Comparison of ENCODE assay signal across 24 cellular contexts in the genomic region with DNA sequence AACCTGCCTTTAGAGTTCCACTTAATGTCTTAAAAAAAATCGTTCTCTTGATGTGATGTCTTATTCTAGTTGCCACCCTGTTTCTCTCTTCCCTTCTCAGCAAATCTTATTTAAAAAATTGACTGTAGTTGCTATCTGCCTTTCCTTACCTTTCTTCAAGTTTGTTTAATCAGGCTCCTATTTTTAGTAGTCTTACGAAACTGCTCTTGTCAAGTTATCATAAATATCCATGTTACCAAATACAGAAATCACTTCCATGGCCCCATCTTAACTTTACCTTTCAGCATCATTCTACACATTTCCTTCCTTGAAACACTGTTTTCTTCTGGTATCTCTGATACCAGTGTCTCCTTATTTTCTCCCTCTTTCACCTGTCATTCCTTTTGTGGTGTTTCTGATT.
DNase-seq lines count a peak whose midpoint lies in the region; ATAC-seq and TF ChIP-seq lines count a peak whose summit lies in the region.
"Had no signal": no experiment of that assay in that cellular context is flagged by ENCODE, and none has a peak within 500 bp of the region (broad histone marks: within the 10 kb centered on the region; RNA-seq: fewer than 3 reads in every experiment).

No MANE protein-coding gene starts in this region.

- no peak overlapping the region for H3K4me3 Mint-ChIP-seq in neural progenitor cell
- no peak overlapping the region for H3K4me3 Mint-ChIP-seq in activated T-helper 17 cell treated with anti-CD3 and anti-CD28 coated beads, Interleukin-2, amount 50 U/mL, for 72 hours
- H3K4me3 Mint-ChIP-seq: activated CD4-positive, alpha-beta memory T cell treated with anti-CD3 and anti-CD28 coated beads for 36 hours; activated naive CD4-positive, alpha-beta T cell treated with anti-CD3 and anti-CD28 coated beads, Interleukin-2, amount 50 U/mL, for 24 hours; dendritic cell treated with granulocyte-macrophage colony-stimulating factor and Interleukin-4, amounts not matched to agents 40 ng/mL and 50 ng/mL, for 4 days; IgD-negative memory B cell; natural killer cell; T-cell had no signal

- peaks cover 50% of the 10 kb centered on the region for H3K4me1 ChIP-seq in PC-9 (replicated peaks; ENCODE audit: insufficient read depth)
- H3K4me1 ChIP-seq in neural progenitor cell, result peaks cover 21% of the 10 kb centered on the region
- peaks cover 2 to 31% (median 5%) of the 10 kb centered on the region in 5 donors for H3K4me1 ChIP-seq in subcutaneous abdominal adipose tissue (ENCODE audit: control insufficient read depth in 5 of 5, insufficient read depth in 5 of 5, low read length in 5 of 5)

- H3K79me2 ChIP-seq in PC-9 (ENCODE audit: low read depth), result no peaks in the 10 kb centered on the region; the same call in 1 of the 2 replicates
- no peaks in the 10 kb centered on the region for H3K79me2 ChIP-seq in neural progenitor cell (ENCODE audit: low read depth)

- no peak overlapping the region for H3K27ac Mint-ChIP-seq in neural progenitor cell
- H3K27ac Mint-ChIP-seq in activated T-helper 17 cell treated with anti-CD3 and anti-CD28 coated beads, Interleukin-2, amount 50 U/mL, for 72 hours, result no peak overlapping the region
- H3K27ac Mint-ChIP-seq: activated CD4-positive, alpha-beta memory T cell treated with anti-CD3 and anti-CD28 coated beads for 36 hours; activated naive CD4-positive, alpha-beta T cell treated with anti-CD3 and anti-CD28 coated beads, Interleukin-2, amount 50 U/mL, for 24 hours; activated T-helper 2 cell treated with anti-CD3 and anti-CD28 coated beads, Interferon-gamma antibody, Interleukin-2, Interleukin-4, amounts not matched to agents 10 μg/mL and 5 μg/mL and 100 μg/mL, durations not matched to agents 14 hours and 24 hours and 36 hours; dendritic cell treated with granulocyte-macrophage colony-stimulating factor and Interleukin-4, amounts not matched to agents 40 ng/mL and 50 ng/mL, for 4 days; IgD-negative memory B cell; natural killer cell; T-cell had no signal

- H3F3A ChIP-seq in PC-9 (ENCODE audit: insufficient read depth, low read depth) (peaks cover 27% of the 10 kb centered on the region), neural progenitor cell (ENCODE audit: low read depth) (peaks cover 19% of the 10 kb centered on the region)

- no peaks in the 10 kb centered on the region for H3K27me3 ChIP-seq in PC-9 (ENCODE audit: insufficient read depth, low read depth)
- no peaks in the 10 kb centered on the region for H3K27me3 ChIP-seq in neural progenitor cell
- H3K27me3 ChIP-seq in subcutaneous abdominal adipose tissue (ENCODE audit: control insufficient read depth in 5 of 5, insufficient read depth in 4 of 5, low read length in 5 of 5), result no peaks in the 10 kb centered on the region
- H3K27me3 ChIP-seq: SJCRH30 had no signal

- TF ChIP-seq CTCF in PC-9 (conservative IDR thresholded peaks at IDR 0.05) (no peak), neural progenitor cell (IDR thresholded peaks at IDR 0.05) (no peak), GM10266 (IDR thresholded peaks at IDR 0.05; ENCODE audit: control insufficient read depth, insufficient read depth, low read depth, missing control alignments) (no peak)

- H3K9me2 ChIP-seq in PC-9 (ENCODE audit: insufficient read depth), result no peaks in the 10 kb centered on the region

- CTCF ChIA-PET in PC-9 (lab: Charles Lee), result no interaction called here

- no peaks in the 10 kb centered on the region for H3K27me3 Mint-ChIP-seq in neural progenitor cell (ENCODE audit: insufficient read depth, low read depth)
- no peaks in the 10 kb centered on the region for H3K27me3 Mint-ChIP-seq in activated T-helper 17 cell treated with anti-CD3 and anti-CD28 coated beads, Interleukin-2, amount 50 U/mL, for 72 hours
- H3K27me3 Mint-ChIP-seq: activated CD4-positive, alpha-beta memory T cell treated with anti-CD3 and anti-CD28 coated beads for 36 hours; activated naive CD4-positive, alpha-beta T cell treated with anti-CD3 and anti-CD28 coated beads, Interleukin-2, amount 50 U/mL, for 24 hours; dendritic cell treated with granulocyte-macrophage colony-stimulating factor and Interleukin-4, amounts not matched to agents 40 ng/mL and 50 ng/mL, for 4 days; IgD-negative memory B cell; T-cell had no signal

- no peak for ATAC-seq in activated T-helper 17 cell treated with anti-CD3 and anti-CD28 coated beads, Interleukin-2, amount 50 U/mL, for 72 hours (replicated peaks)
- ATAC-seq: natural killer cell, T-cell had no signal

- H3K27ac ChIP-seq in PC-9 (peak overlapping the region; percentile 83), neural progenitor cell (no peak overlapping the region), subcutaneous abdominal adipose tissue (ENCODE audit: low read depth, low read length) (peak overlapping the region; percentile 52)

- no peaks in the 10 kb centered on the region for H3K36me3 Mint-ChIP-seq in neural progenitor cell
- no peaks in the 10 kb centered on the region for H3K36me3 Mint-ChIP-seq in activated T-helper 17 cell treated with anti-CD3 and anti-CD28 coated beads, Interleukin-2, amount 50 U/mL, for 72 hours (ENCODE audit: low read depth)
- H3K36me3 Mint-ChIP-seq: activated CD4-positive, alpha-beta memory T cell treated with anti-CD3 and anti-CD28 coated beads for 36 hours; natural killer cell had no signal

- H3K9ac ChIP-seq in neural progenitor cell (no peak overlapping the region), subcutaneous abdominal adipose tissue (ENCODE audit: low read length in 5 of 5) (peak overlapping the region in 1 of 5 donors; percentile 6)

- DNase-seq in PC-9, result no peak
- peak; percentile 8 for DNase-seq in amniotic epithelial cell (ENCODE audit: low read depth)
- DNase-seq in neural progenitor cell (ENCODE audit: low spot score), result no peak
- DNase-seq in GM10266 (ENCODE audit: extremely low spot score), result no peak
- DNase-seq in DMS79 (lab: John Stamatoyannopoulos, UW), result no peak
- no peak for DNase-seq in COR-L47 (lab: John Stamatoyannopoulos, UW)
- DNase-seq: activated CD4-positive, alpha-beta memory T cell treated with anti-CD3 and anti-CD28 coated beads for 36 hours; activated CD8-positive, alpha-beta memory T cell treated with anti-CD3 and anti-CD28 coated beads, Interleukin-2, amount 50 U/mL, for 4 hours; aorta; EL; natural killer cell; NCI-H1048; NCI-H1694; NCI-H510A; stimulated activated CD4-positive, alpha-beta T cell treated with anti-CD3 and anti-CD28 coated beads, Interleukin-12 subunit alpha, Interleukin-12 subunit beta, amount 100 ng/mL, for 4 hours; stimulated activated CD4-positive, alpha-beta T cell treated with anti-CD3 and anti-CD28 coated beads, Interleukin-4, amount 100 ng/mL, for 1 hour; T-cell had no signal

- H3K4me1 Mint-ChIP-seq in neural progenitor cell, result no peaks in the 10 kb centered on the region
- H3K4me1 Mint-ChIP-seq in activated T-helper 17 cell treated with anti-CD3 and anti-CD28 coated beads, Interleukin-2, amount 50 U/mL, for 72 hours, result no peaks in the 10 kb centered on the region
- H3K4me1 Mint-ChIP-seq: activated naive CD4-positive, alpha-beta T cell treated with anti-CD3 and anti-CD28 coated beads, Interleukin-2, amount 50 U/mL, for 24 hours; natural killer cell; T-cell had no signal

- H3K36me3 ChIP-seq in PC-9 (ENCODE audit: low read depth) (no peaks in the 10 kb centered on the region), neural progenitor cell (no peaks in the 10 kb centered on the region), subcutaneous abdominal adipose tissue (ENCODE audit: control insufficient read depth in 5 of 5, insufficient read depth in 5 of 5, low read length in 5 of 5) (no peaks in the 10 kb centered on the region)
- H3K36me3 ChIP-seq: SJCRH30 had no signal

- intact Hi-C loops in PC-9 (cut with micrococcal nuclease; ENCODE audit: unreplicated experiment), result loop anchor here (10.0 kb wide), 1 partner anchor 366 kb away; no protein-coding TSS in a partner anchor

- no TSS peak for BruUV-seq in PC-9 (replicated peaks; lab: Mats Ljungman, UMichigan)

- no peaks in the 10 kb centered on the region for H3K9me3 ChIP-seq in PC-9 (ENCODE audit: insufficient read depth, low read depth)
- no peaks in the 10 kb centered on the region for H3K9me3 ChIP-seq in neural progenitor cell (ENCODE audit: low read depth)
- no peaks in the 10 kb centered on the region for H3K9me3 ChIP-seq in subcutaneous abdominal adipose tissue (ENCODE audit: control insufficient read depth in 5 of 5, low read length in 5 of 5)
- H3K9me3 ChIP-seq: SJCRH30 had no signal

- no peaks in the 10 kb centered on the region for H3K9me3 Mint-ChIP-seq in neural progenitor cell
- no peaks in the 10 kb centered on the region for H3K9me3 Mint-ChIP-seq in activated T-helper 17 cell treated with anti-CD3 and anti-CD28 coated beads, Interleukin-2, amount 50 U/mL, for 72 hours
- H3K9me3 Mint-ChIP-seq: activated CD4-positive, alpha-beta memory T cell treated with anti-CD3 and anti-CD28 coated beads for 36 hours; activated naive CD4-positive, alpha-beta T cell treated with anti-CD3 and anti-CD28 coated beads, Interleukin-2, amount 50 U/mL, for 24 hours; activated T-helper 2 cell treated with anti-CD3 and anti-CD28 coated beads, Interferon-gamma antibody, Interleukin-2, Interleukin-4, amounts not matched to agents 10 μg/mL and 5 μg/mL and 100 μg/mL, durations not matched to agents 14 hours and 24 hours and 36 hours; dendritic cell treated with granulocyte-macrophage colony-stimulating factor and Interleukin-4, amounts not matched to agents 40 ng/mL and 50 ng/mL, for 4 days; IgD-negative memory B cell; natural killer cell; T-cell had no signal

- H4K20me1 ChIP-seq in PC-9 (ENCODE audit: insufficient read depth) (peaks cover 6% of the 10 kb centered on the region; the same call in 1 of the 2 replicates), neural progenitor cell (ENCODE audit: low read depth) (no peaks in the 10 kb centered on the region)

- H2AFZ ChIP-seq in PC-9 (no peak overlapping the region), neural progenitor cell (replicated peaks) (no peak overlapping the region)

- H3K4me2 ChIP-seq in PC-9, result peak overlapping the region; percentile 79
- peak overlapping the region; percentile 54 for H3K4me2 ChIP-seq in neural progenitor cell

- POLR2A ChIA-PET in PC-9 (lab: Charles Lee; ENCODE audit: unreplicated experiment), result no interaction called here

- H3K4me3 ChIP-seq in PC-9 (peak overlapping the region; percentile 41; the same call in 1 of the 2 replicates), neural progenitor cell (no peak overlapping the region), subcutaneous abdominal adipose tissue (ENCODE audit: low read depth in 1 of 5, low read length in 5 of 5) (no peak overlapping the region)
- H3K4me3 ChIP-seq: SJCRH30 had no signal
